ENCODE assay signal across 1 cellular context in genomic region chr12:11014234-11014633, GRCh38.
TF ChIP-seq lines count a peak whose summit lies in the region.

No MANE protein-coding gene starts in this region.

TF ChIP-seq in IMR-90, 13 proteins besides CTCF, POLR2A, EP300 and RAD21 (continued from another document):
- TF ChIP-seq ELK1 (IDR thresholded peaks at IDR 0.05; ENCODE audit: borderline replicate concordance, low read depth, low read length) (no peak), USF2 (IDR thresholded peaks at IDR 0.05; ENCODE audit: low read depth, low read length) (no peak), FOS (IDR thresholded peaks at IDR 0.05; ENCODE audit: low read depth, low read length) (no peak), RFX5 (IDR thresholded peaks at IDR 0.05; ENCODE audit: low read depth, low read length) (no peak), MXI1 (IDR thresholded peaks at IDR 0.05; ENCODE audit: borderline replicate concordance, low read depth, low read length) (no peak), CEBPB (IDR thresholded peaks at IDR 0.05; ENCODE audit: low read depth, low read length) (no peak), MAZ (IDR thresholded peaks at IDR 0.05; ENCODE audit: borderline replicate concordance, low read depth, low read length) (no peak), RCOR1 (IDR thresholded peaks at IDR 0.05; ENCODE audit: insufficient replicate concordance, low read length) (no peak), NFE2L2 (IDR thresholded peaks at IDR 0.05; ENCODE audit: low read depth, low read length) (no peak), MAFK (IDR thresholded peaks at IDR 0.05; ENCODE audit: low read depth, low read length) (no peak)
